In the genomic region with DNA sequence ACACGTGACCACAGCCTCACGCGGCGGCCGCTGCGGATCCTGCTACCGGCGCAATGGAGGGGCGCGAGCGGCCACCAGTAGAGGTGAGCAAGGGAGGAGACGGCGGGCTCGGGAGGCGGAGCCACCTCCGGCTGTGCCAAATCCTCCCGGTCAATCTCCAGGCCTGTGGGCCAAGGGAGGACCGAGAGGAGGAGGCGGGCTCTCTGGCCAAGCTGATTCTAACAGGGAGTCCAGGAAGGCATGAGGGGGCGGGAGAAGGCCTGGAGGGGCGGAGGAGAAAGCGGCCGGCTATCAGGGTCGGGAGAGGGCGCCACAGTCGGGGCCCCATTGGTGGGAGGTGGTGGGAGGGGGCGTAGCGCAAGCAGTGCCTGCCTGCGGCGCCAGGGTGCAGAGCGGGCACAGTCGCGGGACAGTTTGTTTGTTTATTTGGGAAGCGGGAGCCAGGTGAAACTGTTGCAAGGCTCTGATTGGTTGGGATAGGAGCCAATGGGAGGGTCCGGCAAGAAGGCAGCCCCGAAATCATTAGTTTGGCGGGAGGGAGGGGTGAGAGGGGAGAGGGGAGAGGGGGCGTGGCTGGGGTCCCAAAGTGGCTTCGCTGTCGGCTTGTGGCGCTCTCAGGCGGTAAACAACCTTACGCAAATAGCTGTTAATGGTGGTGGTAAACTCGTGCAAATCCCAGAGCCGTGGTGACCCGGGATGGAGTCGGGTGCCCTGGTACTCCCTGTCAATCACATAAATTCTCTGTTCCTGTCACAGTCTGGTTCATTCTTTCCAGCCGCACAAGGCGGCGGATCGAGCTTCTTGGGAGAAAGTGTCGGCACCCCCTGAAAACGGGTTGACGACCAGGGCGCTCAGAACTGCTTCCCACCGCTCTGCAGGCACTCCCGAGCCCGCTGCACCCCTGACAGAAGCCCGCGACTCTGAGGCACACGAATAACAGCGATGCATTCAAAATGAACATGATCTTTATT, we compare ENCODE assay signal across 8 cellular contexts.
DNase-seq lines count a peak whose midpoint lies in the region; ATAC-seq and TF ChIP-seq lines count a peak whose summit lies in the region.

A gene (minus strand): TSS at position 55 of the 971 bp plus-strand sequence.

- TF ChIP-seq CTCF in C4-2B (conservative IDR thresholded peaks at IDR 0.05): peak; percentile 13; the same call in 1 of the 2 replicates

- H3K4me3 Mint-ChIP-seq in dendritic cell treated with granulocyte-macrophage colony-stimulating factor and Interleukin-4, amounts not matched to agents 40 ng/mL and 50 ng/mL, for 4 days: peak within 1 kb of the TSS; percentile 17

- no peaks in the 10 kb centered on the region for H3K36me3 ChIP-seq in mucosa of stomach (ENCODE audit: control insufficient read depth, insufficient read depth, low read length)

- H3K9ac ChIP-seq in mucosa of stomach (ENCODE audit: low read length): no peak within 1 kb of the TSS

- no peak for TF ChIP-seq EP300 in Ishikawa (IDR thresholded peaks at IDR 0.05; ENCODE audit: borderline replicate concordance)

- no peaks in the 10 kb centered on the region for H3K4me1 ChIP-seq in mucosa of stomach (ENCODE audit: control insufficient read depth, insufficient read depth, low read length)

- peaks cover 59% of the 10 kb centered on the region for H3K27me3 Mint-ChIP-seq in dendritic cell treated with granulocyte-macrophage colony-stimulating factor and Interleukin-4, amounts not matched to agents 40 ng/mL and 50 ng/mL, for 4 days

- H3K27ac ChIP-seq in C4-2B: no peak within 1 kb of the TSS

- ATAC-seq in HG03025 (IDR thresholded peaks at IDR 0.05; ENCODE audit: low FRiP score, unreplicated experiment): no peak

- no peaks in the 10 kb centered on the region for H3K9me3 Mint-ChIP-seq in dendritic cell treated with granulocyte-macrophage colony-stimulating factor and Interleukin-4, amounts not matched to agents 40 ng/mL and 50 ng/mL, for 4 days

- H3K27me3 ChIP-seq in mucosa of stomach (ENCODE audit: control insufficient read depth, insufficient read depth, low read length): peaks cover 52% of the 10 kb centered on the region

- H3K27ac Mint-ChIP-seq in dendritic cell treated with granulocyte-macrophage colony-stimulating factor and Interleukin-4, amounts not matched to agents 40 ng/mL and 50 ng/mL, for 4 days: no peak within 1 kb of the TSS

- TF ChIP-seq RAD21 in Ishikawa (IDR thresholded peaks at IDR 0.05; ENCODE audit: low read depth): no peak

- intact Hi-C loops in dendritic cell treated with granulocyte-macrophage colony-stimulating factor and Interleukin-4, amounts not matched to agents 40 ng/mL and 50 ng/mL, for 4 days (cut with micrococcal nuclease): no loop called here

- no peaks in the 10 kb centered on the region for H3K4me1 Mint-ChIP-seq in dendritic cell treated with granulocyte-macrophage colony-stimulating factor and Interleukin-4, amounts not matched to agents 40 ng/mL and 50 ng/mL, for 4 days (ENCODE audit: low read depth)

- no peaks in the 10 kb centered on the region for H3K9me3 ChIP-seq in mucosa of stomach (ENCODE audit: control insufficient read depth, low read length)

- DNase-seq in GM19240 (ENCODE audit: insufficient read length, low spot score) (no peak), NOMO-1 (lab: John Stamatoyannopoulos, UW; ENCODE audit: unreplicated experiment in 2 of 2) (no peak)
- no peak for DNase-seq in stimulated activated CD4-positive, alpha-beta T cell treated with anti-CD3 and anti-CD28 coated beads, Interleukin-1b, Interleukin-23, amount 100 ng/mL, for 48 hours

- peak within 1 kb of the TSS; percentile 8 for H3K4me3 ChIP-seq in mucosa of stomach (ENCODE audit: low read length)

- no peaks in the 10 kb centered on the region for H3K36me3 Mint-ChIP-seq in dendritic cell treated with granulocyte-macrophage colony-stimulating factor and Interleukin-4, amounts not matched to agents 40 ng/mL and 50 ng/mL, for 4 days (ENCODE audit: low read depth)

TF ChIP-seq in Ishikawa, 13 proteins besides CTCF, POLR2A, EP300 and RAD21:
- TF ChIP-seq, protein P1, sequence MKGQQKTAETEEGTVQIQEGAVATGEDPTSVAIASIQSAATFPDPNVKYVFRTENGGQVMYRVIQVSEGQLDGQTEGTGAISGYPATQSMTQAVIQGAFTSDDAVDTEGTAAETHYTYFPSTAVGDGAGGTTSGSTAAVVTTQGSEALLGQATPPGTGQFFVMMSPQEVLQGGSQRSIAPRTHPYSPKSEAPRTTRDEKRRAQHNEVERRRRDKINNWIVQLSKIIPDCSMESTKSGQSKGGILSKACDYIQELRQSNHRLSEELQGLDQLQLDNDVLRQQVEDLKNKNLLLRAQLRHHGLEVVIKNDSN (IDR thresholded peaks at IDR 0.05): peak; percentile 79
- TF ChIP-seq TCF12 (IDR thresholded peaks at IDR 0.05; ENCODE audit: low read depth): no peak
